26 cellular contexts compared by ENCODE assay signal in the genomic region with DNA sequence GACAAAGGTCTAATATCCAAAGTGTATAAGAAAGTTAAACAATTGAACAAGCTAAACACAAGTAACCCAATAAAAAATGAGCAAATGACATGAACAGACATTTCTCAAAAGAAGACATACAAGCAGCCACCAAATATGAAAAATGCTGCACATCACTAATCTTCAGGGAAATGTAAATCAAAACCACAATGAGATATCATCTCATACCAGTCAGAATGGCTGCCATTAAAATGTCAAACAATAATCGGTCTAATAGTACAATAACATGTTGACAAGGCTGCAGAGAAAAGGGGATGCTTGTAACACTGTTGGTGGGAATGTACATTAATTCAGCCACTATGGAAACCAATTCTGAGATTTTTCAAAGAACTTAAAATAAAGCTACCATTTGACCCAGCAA.
"Had no signal": no experiment of that assay in that cellular context is flagged by ENCODE, and none has a peak within 500 bp of the region (broad histone marks: within the 10 kb centered on the region; RNA-seq: fewer than 3 reads in every experiment).

No MANE protein-coding gene starts in this region.

- H3K27me3 ChIP-seq: stomach, suprapubic skin, testis, thyroid gland, tibial artery, tibial nerve, transverse colon, upper lobe of left lung, uterus, vagina had no signal

- H3K4me3 ChIP-seq: stomach, suprapubic skin, testis, thoracic aorta, thyroid gland, tibial artery, tibial nerve, transverse colon, upper lobe of left lung, uterus, vagina had no signal

- H3K4me1 ChIP-seq: stomach, suprapubic skin, testis, thyroid gland, tibial artery, tibial nerve, transverse colon, upper lobe of left lung, uterus, vagina had no signal

- H3K36me3 ChIP-seq: suprapubic skin, thoracic aorta, thyroid gland, upper lobe of left lung, uterus had no signal

- FAIRE-seq: urothelium cell line had no signal

- DNase-seq: stimulated activated CD4-positive, alpha-beta T cell treated with anti-CD3 and anti-CD28 coated beads, Interleukin-2, amount 100 ng/mL, for 48 hours; stimulated activated CD4-positive, alpha-beta T cell treated with anti-CD3 and anti-CD28 coated beads, Interleukin-4, amount 100 ng/mL, for 1 hour; stimulated activated CD4-positive, alpha-beta T cell treated with anti-CD3 and anti-CD28 coated beads, Interleukin-4, amount 100 ng/mL, for 24 hours; stimulated activated CD4-positive, alpha-beta T cell treated with anti-CD3 and anti-CD28 coated beads, Interleukin-4, amount 100 ng/mL, for 4 hours; stimulated activated CD8-positive, alpha-beta memory T cell treated with anti-CD3 and anti-CD28 coated beads, Interleukin-4, amount 100 ng/mL, for 48 hours; stimulated activated naive B cell treated with anti-CD40 and anti-IgM and Interleukin-4, amounts not matched to agents 10 μg/mL and 1 μg/mL and 100 μg/mL, for 72 hours; stimulated activated naive CD4-positive, alpha-beta T cell; stimulated activated naive CD4-positive, alpha-beta T cell treated with Interleukin-2 at 50 U/mL for 16 hours; stimulated activated naive CD8-positive, alpha-beta T cell treated with anti-CD3 and anti-CD28 coated beads, Interleukin-15, amount 100 ng/mL, for 72 hours; stimulated activated naive CD8-positive, alpha-beta T cell treated with anti-CD3 and anti-CD28 coated beads, Interleukin-15, Interleukin-2, amounts not matched to agents 100 U/mL and 50 U/mL, for 24 hours; stomach; substantia nigra; testis; thyroid gland; tibial artery; transverse colon; trophoblast cell; upper lobe of left lung; uterus had no signal

- H3K27ac ChIP-seq: stomach, suprapubic skin, testis, thoracic aorta, thyroid gland, tibial artery, tibial nerve, transverse colon, upper lobe of left lung, uterus, vagina had no signal

- ATAC-seq: stimulated activated effector memory CD8-positive, alpha-beta T cell treated with anti-CD3 and anti-CD28 coated beads, Interleukin-12 subunit alpha, Interleukin-12 subunit beta, amount 100 ng/mL, for 72 hours; stimulated activated memory B cell treated with anti-CD40 and anti-IgM and Interleukin-4, amounts not matched to agents 10 μg/mL and 1 μg/mL and 100 μg/mL, for 72 hours; stimulated activated naive B cell treated with anti-CD40 and anti-IgM and Interleukin-4, amounts not matched to agents 10 μg/mL and 1 μg/mL and 100 μg/mL, for 72 hours; stimulated activated naive CD8-positive, alpha-beta T cell treated with anti-CD3 and anti-CD28 coated beads, Interleukin-15, amount 100 ng/mL, for 72 hours; stimulated activated naive CD8-positive, alpha-beta T cell treated with anti-CD3 and anti-CD28 coated beads, Interleukin-15, Interleukin-2, amounts not matched to agents 100 U/mL and 50 U/mL, for 24 hours had no signal

- H3K9me3 ChIP-seq: testis, thyroid gland had no signal
